ENCODE assay signal across 9 cellular contexts in genomic region chr1:22044690-22045420, GRCh38. TPM values are rescaled to one million over a fixed set of nuclear protein-coding genes. Genes with fewer than 3 reads are reported as not detected.
DNase-seq lines count a peak whose midpoint lies in the region; ATAC-seq and TF ChIP-seq lines count a peak whose summit lies in the region.
"Had no signal": no experiment of that assay in that cellular context is flagged by ENCODE, and none has a peak within 500 bp of the region (broad histone marks: within the 10 kb centered on the region; RNA-seq: fewer than 3 reads in every experiment).

No MANE protein-coding gene starts in this region.

- no peaks in the 10 kb centered on the region for H3K27me3 Mint-ChIP-seq in activated T-helper 17 cell treated with anti-CD3 and anti-CD28 coated beads, Interleukin-2, amount 50 U/mL, for 72 hours

- H3K4me1 Mint-ChIP-seq in activated T-helper 17 cell treated with anti-CD3 and anti-CD28 coated beads, Interleukin-2, amount 50 U/mL, for 72 hours, result peaks cover 45% of the 10 kb centered on the region

- no peak for TF ChIP-seq CTCF in prostate gland (IDR thresholded peaks at IDR 0.05)

- H3K27me3 ChIP-seq in iPS-20b (ENCODE audit: insufficient read depth, low read length) (no peaks in the 10 kb centered on the region), prostate gland (replicated peaks; ENCODE audit: insufficient read depth) (no peaks in the 10 kb centered on the region)

- peaks cover 5% of the 10 kb centered on the region for H3K36me3 Mint-ChIP-seq in activated T-helper 17 cell treated with anti-CD3 and anti-CD28 coated beads, Interleukin-2, amount 50 U/mL, for 72 hours (ENCODE audit: low read depth)

- no peak for ATAC-seq in activated T-helper 17 cell treated with anti-CD3 and anti-CD28 coated beads, Interleukin-2, amount 50 U/mL, for 72 hours (replicated peaks)
- ATAC-seq in GM18519 (IDR thresholded peaks at IDR 0.05; ENCODE audit: low FRiP score, unreplicated experiment), result no peak
- ATAC-seq in GM18517 (IDR thresholded peaks at IDR 0.05; ENCODE audit: unreplicated experiment), result no peak

- H3K4me3 ChIP-seq in iPS-20b (ENCODE audit: low read length) (no peak overlapping the region), prostate gland (no peak overlapping the region)

- peak overlapping the region; percentile 22 for H3K4me3 Mint-ChIP-seq in activated T-helper 17 cell treated with anti-CD3 and anti-CD28 coated beads, Interleukin-2, amount 50 U/mL, for 72 hours

- H3K27ac Mint-ChIP-seq in activated T-helper 17 cell treated with anti-CD3 and anti-CD28 coated beads, Interleukin-2, amount 50 U/mL, for 72 hours, result peak overlapping the region; percentile 70

- DNase-seq in AG08396 (ENCODE audit: low spot score) (peak; percentile 32), HCEC 1CT (peak; percentile 63), prostate gland (ENCODE audit: low spot score) (no peak)
- DNase-seq in activated T-cell treated with anti-CD3 and anti-CD28 coated beads, Interleukin-2, amount 50 U/mL, for 1 hour, result no peak

- H3K4me1 ChIP-seq in iPS-20b (ENCODE audit: insufficient read depth, low read length), result peaks cover 15% of the 10 kb centered on the region
- no peaks in the 10 kb centered on the region for H3K4me1 ChIP-seq in prostate gland (replicated peaks)

- WGBS in prostate gland, result 70% methylated on average over 3 of the region's 3 CpGs

- no peaks in the 10 kb centered on the region for H3K9me3 ChIP-seq in iPS-20b (ENCODE audit: insufficient read depth, low read depth, low read length)
- no peaks in the 10 kb centered on the region for H3K9me3 ChIP-seq in prostate gland

- H3K9ac ChIP-seq in iPS-20b (ENCODE audit: low read depth, low read length), result 0 out of 2 replicates have a peak overlapping the region, but pooled peaks have one; percentile 18

- H3K36me3 ChIP-seq in iPS-20b (ENCODE audit: insufficient read depth, low read depth, low read length) (no peaks in the 10 kb centered on the region), prostate gland (no peaks in the 10 kb centered on the region)

- TF ChIP-seq POLR2A in prostate gland (IDR thresholded peaks at IDR 0.05), result no peak

- H3K9me3 Mint-ChIP-seq in activated T-helper 17 cell treated with anti-CD3 and anti-CD28 coated beads, Interleukin-2, amount 50 U/mL, for 72 hours, result peaks cover 5% of the 10 kb centered on the region

- intact Hi-C loops in prostate gland (cut with DNase I), result no loop called here

- H3K27ac ChIP-seq in iPS-20b (ENCODE audit: low read length), result no peak overlapping the region
- no peak overlapping the region for H3K27ac ChIP-seq in prostate gland

RNA-seq across cellular contexts. Expression of gene CDC42, which starts 7.7 kb away (rescaled TPM):
- 100 to 1,000 TPM; 243 to 264 TPM for total RNA-seq in activated T-helper 17 cell treated with anti-CD3 and anti-CD28 coated beads, Interleukin-2, amount 50 U/mL, for 72 hours
- 100 to 1,000 TPM; 164 to 182 TPM for total RNA-seq in prostate gland

RNA-seq across cellular contexts. Expression of gene CELA3A, which starts 43.4 kb away (rescaled TPM):
- not detected for total RNA-seq in activated T-helper 17 cell treated with anti-CD3 and anti-CD28 coated beads, Interleukin-2, amount 50 U/mL, for 72 hours
- total RNA-seq in prostate gland, result not detected
- total RNA-seq: activated CD8-positive, alpha-beta memory T cell treated with anti-CD3 and anti-CD28 coated beads for 36 hours had no signal

Comparison
In these comparisons a context has a peak if more than half of its experiments do, and no peak if none do; other contexts are left out.
1. DNase-seq: peak in AG08396 (single experiment) and HCEC 1CT (single experiment); none in prostate gland (single experiment) and activated T-cell treated with anti-CD3 and anti-CD28 coated beads, Interleukin-2, amount 50 U/mL, for 1 hour (single experiment).